ENCODE assay signal across 18 cellular contexts in genomic region chr1:68181165-68181556, GRCh38. TPM values are rescaled to one million over a fixed set of nuclear protein-coding genes. Genes with fewer than 3 reads are reported as not detected.
DNase-seq lines count a peak whose midpoint lies in the region; ATAC-seq and TF ChIP-seq lines count a peak whose summit lies in the region.
"Had no signal": no experiment of that assay in that cellular context is flagged by ENCODE, and none has a peak within 500 bp of the region (broad histone marks: within the 10 kb centered on the region; RNA-seq: fewer than 3 reads in every experiment).

No MANE protein-coding gene starts in this region.

- CTCF ChIA-PET in MCF 10A (lab: Yijun Ruan, JAX), result interaction anchor here (0.6 to 1.1 kb wide), 3 partner anchors 16 to 244 kb away, joined by 3 to 4 read pairs (median 3); no protein-coding TSS in a partner anchor

- H3K27me3 Mint-ChIP-seq in nephron progenitor cell (ENCODE audit: low read depth, poor library complexity) (no peaks in the 10 kb centered on the region), MCF 10A (ENCODE audit: insufficient read depth, unreplicated experiment) (no peaks in the 10 kb centered on the region)
- H3K27me3 Mint-ChIP-seq: activated naive CD8-positive, alpha-beta T cell treated with anti-CD3 and anti-CD28 coated beads, Interleukin-2, amount 10 ng/mL, durations not matched to agents 7 days and 5 days had no signal

- H3K27ac ChIP-seq in mesenchymal stem cell (ENCODE audit: low read length, poor library complexity, severe bottlenecking), result peak overlapping the region; percentile 78
- H3K27ac ChIP-seq: C4-2B, vagina had no signal

- no peak overlapping the region for H2BK15ac ChIP-seq in mesenchymal stem cell (ENCODE audit: low read depth, poor library complexity, severe bottlenecking)

- H3K4me3 ChIP-seq in mesenchymal stem cell (ENCODE audit: insufficient read depth in 1 of 2, low read depth in 1 of 2, low read length in 2 of 2) (no peak overlapping the region), BE2C (ENCODE audit: low read depth, low read length) (no peak overlapping the region)
- H3K4me3 ChIP-seq: vagina had no signal

- H3K4me3 Mint-ChIP-seq in nephron progenitor cell (no peak overlapping the region), MCF 10A (ENCODE audit: unreplicated experiment) (no peak overlapping the region)
- H3K4me3 Mint-ChIP-seq: activated naive CD8-positive, alpha-beta T cell treated with anti-CD3 and anti-CD28 coated beads, Interleukin-2, amount 10 ng/mL, durations not matched to agents 7 days and 5 days; T-helper 1 cell treated with Interleukin-12 subunit alpha and Interleukin-12 subunit beta and Interleukin-4 antibody, amounts not matched to agents 30 μg/mL and 1 μg/mL, for 36 hours had no signal

- TF ChIP-seq CTCF in nephron progenitor cell (IDR thresholded peaks at IDR 0.05) (no peak), BE2C (IDR thresholded peaks at IDR 0.05; ENCODE audit: low read depth, low read length) (no peak), MCF 10A (IDR thresholded peaks at IDR 0.05; ENCODE audit: unreplicated experiment) (no peak)

- no peak overlapping the region for H4K91ac ChIP-seq in mesenchymal stem cell (ENCODE audit: low read length)

- H2BK12ac ChIP-seq in mesenchymal stem cell (ENCODE audit: low read length in 2 of 2), result no peak overlapping the region

- DNase-seq in mesenchymal stem cell, result no peak
- no peak for DNase-seq in nephron progenitor cell
- DNase-seq in HT-29 (ENCODE audit: low spot score), result no peak
- DNase-seq in BE2C, result no peak
- no peak for DNase-seq in MCF 10A (ENCODE audit: unreplicated experiment)
- DNase-seq: activated CD4-positive, alpha-beta T cell treated with anti-CD3 and anti-CD28 coated beads for 1 hour; activated naive CD8-positive, alpha-beta T cell treated with anti-CD3 and anti-CD28 coated beads, Interleukin-2, amount 10 ng/mL, durations not matched to agents 7 days and 5 days; central memory CD4-positive, alpha-beta T cell; mesendoderm; NCI-H2029; stimulated activated CD4-positive, alpha-beta T cell treated with anti-CD3 and anti-CD28 coated beads, Interleukin-4, amount 100 ng/mL, for 24 hours had no signal

- no peak overlapping the region for H3K18ac ChIP-seq in mesenchymal stem cell (ENCODE audit: low read depth in 1 of 2, low read length in 2 of 2)

- H3K4ac ChIP-seq in mesenchymal stem cell (ENCODE audit: low read depth in 1 of 2, low read length in 2 of 2), result no peak overlapping the region

- H3K9me3 ChIP-seq in mesenchymal stem cell (ENCODE audit: control insufficient read depth, low read length), result no peaks in the 10 kb centered on the region
- H3K9me3 ChIP-seq in BE2C, result no peaks in the 10 kb centered on the region
- H3K9me3 ChIP-seq: vagina had no signal

- no TSS peak for BruUV-seq in MCF 10A (replicated peaks; lab: Mats Ljungman, UMichigan)

- H4K8ac ChIP-seq in mesenchymal stem cell (ENCODE audit: low read length), result no peak overlapping the region

- H3K79me1 ChIP-seq in mesenchymal stem cell (replicated peaks; ENCODE audit: low read length, poor library complexity, severe bottlenecking), result peaks cover 9% of the 10 kb centered on the region

- H3K4me2 ChIP-seq in mesenchymal stem cell (ENCODE audit: low read length, poor library complexity, severe bottlenecking), result no peak overlapping the region

- no CpG with 5 or more reads among the region's 1 CpG for WGBS in mesenchymal stem cell

- H3K36me3 Mint-ChIP-seq in nephron progenitor cell (ENCODE audit: low read depth) (peaks cover 87% of the 10 kb centered on the region), MCF 10A (ENCODE audit: insufficient read depth, unreplicated experiment) (no peaks in the 10 kb centered on the region)
- H3K36me3 Mint-ChIP-seq: activated naive CD8-positive, alpha-beta T cell treated with anti-CD3 and anti-CD28 coated beads, Interleukin-2, amount 10 ng/mL, durations not matched to agents 7 days and 5 days had no signal

- H3K9me3 Mint-ChIP-seq in nephron progenitor cell (peaks cover 9% of the 10 kb centered on the region), MCF 10A (ENCODE audit: unreplicated experiment) (no peaks in the 10 kb centered on the region)
- H3K9me3 Mint-ChIP-seq: activated naive CD8-positive, alpha-beta T cell treated with anti-CD3 and anti-CD28 coated beads, Interleukin-2, amount 10 ng/mL, durations not matched to agents 7 days and 5 days; T-helper 1 cell treated with Interleukin-12 subunit alpha and Interleukin-12 subunit beta and Interleukin-4 antibody, amounts not matched to agents 30 μg/mL and 1 μg/mL, for 36 hours had no signal

- no peak overlapping the region for H2BK5ac ChIP-seq in mesenchymal stem cell (ENCODE audit: low read depth, low read length, poor library complexity, severe bottlenecking)

- H3K27ac Mint-ChIP-seq in nephron progenitor cell (no peak overlapping the region), MCF 10A (ENCODE audit: low read depth, unreplicated experiment) (no peak overlapping the region)
- H3K27ac Mint-ChIP-seq: activated naive CD8-positive, alpha-beta T cell treated with anti-CD3 and anti-CD28 coated beads, Interleukin-2, amount 10 ng/mL, durations not matched to agents 7 days and 5 days; T-helper 1 cell treated with Interleukin-12 subunit alpha and Interleukin-12 subunit beta and Interleukin-4 antibody, amounts not matched to agents 30 μg/mL and 1 μg/mL, for 36 hours had no signal

- H3K9ac ChIP-seq in mesenchymal stem cell (ENCODE audit: low read length), result no peak overlapping the region

- no peak overlapping the region for H2AFZ ChIP-seq in mesenchymal stem cell (ENCODE audit: low read depth, low read length)

- H3K4me1 ChIP-seq in mesenchymal stem cell (ENCODE audit: control insufficient read depth, insufficient read depth, low read depth, low read length) (peaks cover 9% of the 10 kb centered on the region), BE2C (peaks cover 7% of the 10 kb centered on the region)

- no peak overlapping the region for H2BK120ac ChIP-seq in mesenchymal stem cell (ENCODE audit: low read depth, low read length)

- no peak overlapping the region for H3K23ac ChIP-seq in mesenchymal stem cell (ENCODE audit: low read length in 2 of 2)

- H3K4me1 Mint-ChIP-seq in nephron progenitor cell, result peaks cover 7% of the 10 kb centered on the region
- H3K4me1 Mint-ChIP-seq in MCF 10A (ENCODE audit: insufficient read depth, unreplicated experiment), result peaks cover 17% of the 10 kb centered on the region
- H3K4me1 Mint-ChIP-seq: activated naive CD8-positive, alpha-beta T cell treated with anti-CD3 and anti-CD28 coated beads, Interleukin-2, amount 10 ng/mL, durations not matched to agents 7 days and 5 days had no signal

- intact Hi-C loops in MCF 10A (cut with micrococcal nuclease), result no loop called here

- H3K36me3 ChIP-seq in mesenchymal stem cell (ENCODE audit: control insufficient read depth in 1 of 2, insufficient read depth in 2 of 2, low read depth in 1 of 2, low read length in 2 of 2), result peaks cover 11 to 44% of the 10 kb centered on the region in 2 experiments
- H3K36me3 ChIP-seq in BE2C, result no peaks in the 10 kb centered on the region
- H3K36me3 ChIP-seq: vagina had no signal

- H3K27me3 ChIP-seq in mesenchymal stem cell (ENCODE audit: control insufficient read depth in 1 of 2, insufficient read depth in 1 of 2, low read length in 2 of 2) (no peaks in the 10 kb centered on the region), BE2C (no peaks in the 10 kb centered on the region)
- H3K27me3 ChIP-seq: vagina had no signal

- H2AK5ac ChIP-seq in mesenchymal stem cell (ENCODE audit: low read length, severe bottlenecking), result peak overlapping the region; percentile 50

- H3K14ac ChIP-seq in mesenchymal stem cell (ENCODE audit: low read length in 2 of 2), result no peak overlapping the region

- ATAC-seq in GM18909 (IDR thresholded peaks at IDR 0.05; ENCODE audit: poor library complexity, unreplicated experiment), result peak; percentile 26
- peak; percentile 29 for ATAC-seq in GM21723 (IDR thresholded peaks at IDR 0.05; ENCODE audit: unreplicated experiment)
- peak; percentile 37 for ATAC-seq in HG03064 (IDR thresholded peaks at IDR 0.05; ENCODE audit: low read depth, unreplicated experiment)
- ATAC-seq: sciatic nerve had no signal

- POLR2A ChIA-PET in MCF 10A (lab: Yijun Ruan, JAX), result interaction anchor here (1.6 kb wide), 1 partner anchor 8 kb away, joined by 5 read pairs; no protein-coding TSS in a partner anchor

RNA-seq across cellular contexts. Expression of gene WLS, which starts 51.2 kb away (rescaled TPM):
- 349 TPM for polyA plus RNA-seq in mesenchymal stem cell (2013, experiment 1 of 2)
- polyA plus RNA-seq in mesenchymal stem cell (2013, experiment 2 of 2), result 359 TPM
- total RNA-seq in HT-29 (2014; rRNA removed; shearing (Covaris generic)), result 29.0 and 30.8 TPM in 2 replicates
- polyA plus RNA-seq in BE2C (2012; ENCODE audit: insufficient read depth, insufficient read length, low read depth), result 23.2 TPM
- total RNA-seq in MCF 10A (2022), result 34.7 and 37.8 TPM in 2 replicates
- total RNA-seq: activated naive CD8-positive, alpha-beta T cell treated with anti-CD3 and anti-CD28 coated beads, Interleukin-2, amount 10 ng/mL, durations not matched to agents 7 days and 5 days had no signal
